ENCODE assay signal across 22 cellular contexts in genomic region chr14:91493169-91493568, GRCh38. TPM values are rescaled to one million over a fixed set of nuclear protein-coding genes. Genes with fewer than 3 reads are reported as not detected.
DNase-seq lines count a peak whose midpoint lies in the region; ATAC-seq and TF ChIP-seq lines count a peak whose summit lies in the region.
"Had no signal": no experiment of that assay in that cellular context is flagged by ENCODE, and none has a peak within 500 bp of the region (broad histone marks: within the 10 kb centered on the region; RNA-seq: fewer than 3 reads in every experiment).

No MANE protein-coding gene starts in this region.

- H3K4me1 Mint-ChIP-seq in activated T-cell treated with anti-CD3 and anti-CD28 coated beads, Interleukin-2, amount 50 U/mL, for 24 hours (ENCODE audit: low read depth), result peaks cover 72% of the 10 kb centered on the region

- DNase-seq in activated T-cell treated with anti-CD3 and anti-CD28 coated beads, Interleukin-2, amount 50 U/mL, for 24 hours, result no peak
- DNase-seq in activated T-cell treated with anti-CD3 and anti-CD28 coated beads for 4 hours (no peak), OCI-LY7 (ENCODE audit: low spot score) (no peak), fibroblast of mammary gland (ENCODE audit: low read depth) (peak; percentile 18), renal cortical epithelial cell (ENCODE audit: low read depth) (peak; percentile 71), HPDE6-E6E7 (ENCODE audit: extremely low spot score) (no peak)
- DNase-seq: activated CD4-positive, alpha-beta T cell treated with anti-CD3 and anti-CD28 coated beads, Interleukin-2, amount 10 ng/mL, durations not matched to agents 24 days and 14 days; activated naive CD4-positive, alpha-beta T cell treated with anti-CD3 and anti-CD28 coated beads, Interleukin-2, amount 50 U/mL, for 16 hours; CD4-positive, alpha-beta memory T cell; cortex of kidney; DND-41; head of caudate nucleus; HFFc6; immature natural killer cell; MM.1S; NCI-H2081 treated with DMSO at 0.1 percent for 48 hours; NCI-H526 treated with DMSO at 0.1 percent for 48 hours had no signal

- no peaks in the 10 kb centered on the region for H3K27me3 Mint-ChIP-seq in activated T-cell treated with anti-CD3 and anti-CD28 coated beads, Interleukin-2, amount 50 U/mL, for 24 hours
- H3K27me3 Mint-ChIP-seq: activated CD4-positive, alpha-beta T cell treated with anti-CD3 and anti-CD28 coated beads, Interleukin-2, amount 10 ng/mL, durations not matched to agents 24 days and 14 days; CD4-positive, alpha-beta memory T cell had no signal

- H3K9me3 Mint-ChIP-seq in activated T-cell treated with anti-CD3 and anti-CD28 coated beads, Interleukin-2, amount 50 U/mL, for 24 hours, result no peaks in the 10 kb centered on the region
- H3K9me3 Mint-ChIP-seq: activated CD4-positive, alpha-beta T cell treated with anti-CD3 and anti-CD28 coated beads, Interleukin-2, amount 10 ng/mL, durations not matched to agents 24 days and 14 days; CD4-positive, alpha-beta memory T cell; HFFc6; immature natural killer cell; neural crest cell had no signal

- H3K79me2 ChIP-seq in OCI-LY7 (ENCODE audit: insufficient read depth, low read depth, low read length), result peaks cover 98% of the 10 kb centered on the region

- H3K4me1 ChIP-seq in OCI-LY7 (ENCODE audit: insufficient read depth, low read length, poor library complexity, severe bottlenecking), result peaks cover 64% of the 10 kb centered on the region

- H3K4me3 Mint-ChIP-seq in activated T-cell treated with anti-CD3 and anti-CD28 coated beads, Interleukin-2, amount 50 U/mL, for 24 hours, result no peak overlapping the region
- H3K4me3 Mint-ChIP-seq: activated CD4-positive, alpha-beta T cell treated with anti-CD3 and anti-CD28 coated beads, Interleukin-2, amount 10 ng/mL, durations not matched to agents 24 days and 14 days; HFFc6; neural crest cell had no signal

- no peak overlapping the region for H3K4me3 ChIP-seq in OCI-LY7 (ENCODE audit: low read depth, low read length, poor library complexity, severe bottlenecking)
- H3K4me3 ChIP-seq in fibroblast of mammary gland (ENCODE audit: control insufficient read depth, low read depth, low read length), result no peak overlapping the region
- H3K4me3 ChIP-seq: body of pancreas had no signal

- no peaks in the 10 kb centered on the region; the same call in 1 of the 2 replicates for H3K9me3 ChIP-seq in OCI-LY7 (ENCODE audit: low read length)
- H3K9me3 ChIP-seq: body of pancreas had no signal

- POLR2A ChIA-PET in OCI-LY7 (lab: Charles Lee), result interaction anchor here (0.6 to 1.8 kb wide), 3 partner anchors 9 to 142 kb away, joined by 3 to 8 read pairs (median 7); partner anchors contain the start of gene PPP4R3A

- peak overlapping the region; percentile 43 for H3K4me2 ChIP-seq in OCI-LY7 (ENCODE audit: low read length)

- no peak overlapping the region for H2AFZ ChIP-seq in OCI-LY7 (ENCODE audit: low read length)

- no peaks in the 10 kb centered on the region for H3K9me2 ChIP-seq in OCI-LY7 (ENCODE audit: insufficient read depth, low read length)

- peak overlapping the region; percentile 40 for H3K27ac Mint-ChIP-seq in activated T-cell treated with anti-CD3 and anti-CD28 coated beads, Interleukin-2, amount 50 U/mL, for 24 hours
- H3K27ac Mint-ChIP-seq: activated CD4-positive, alpha-beta T cell treated with anti-CD3 and anti-CD28 coated beads, Interleukin-2, amount 10 ng/mL, durations not matched to agents 24 days and 14 days; HFFc6 had no signal

- BruUV-seq in OCI-LY7 (replicated peaks; lab: Mats Ljungman, UMichigan), result no TSS peak

- intact Hi-C loops in OCI-LY7 (cut with micrococcal nuclease; ENCODE audit: unreplicated experiment), result no loop called here

- peaks cover 75% of the 10 kb centered on the region for H3K36me3 Mint-ChIP-seq in activated T-cell treated with anti-CD3 and anti-CD28 coated beads, Interleukin-2, amount 50 U/mL, for 24 hours (ENCODE audit: low read depth)

- no peak for ATAC-seq in GM18519 (IDR thresholded peaks at IDR 0.05; ENCODE audit: low FRiP score, unreplicated experiment)
- ATAC-seq in GM18858 (IDR thresholded peaks at IDR 0.05; ENCODE audit: unreplicated experiment), result no peak
- ATAC-seq: body of pancreas had no signal

- CTCF ChIA-PET in OCI-LY7 (lab: Charles Lee; ENCODE audit: unreplicated experiment), result no interaction called here

- peak overlapping the region; percentile 39 for H3K27ac ChIP-seq in OCI-LY7 (ENCODE audit: low read depth, low read length, poor library complexity, severe bottlenecking)
- H3K27ac ChIP-seq: body of pancreas, epithelial cell of prostate had no signal

- peaks cover 31% of the 10 kb centered on the region for H4K20me1 ChIP-seq in OCI-LY7 (ENCODE audit: insufficient read depth, low read length)

- peaks cover 61% of the 10 kb centered on the region for H3K36me3 ChIP-seq in OCI-LY7 (ENCODE audit: insufficient read depth, low read length)

- TF ChIP-seq CTCF in OCI-LY7 (conservative IDR thresholded peaks at IDR 0.05; ENCODE audit: low read length) (no peak), fibroblast of mammary gland (conservative IDR thresholded peaks at IDR 0.05; ENCODE audit: control insufficient read depth, insufficient read depth, low read depth, low read length) (no peak)

RNA-seq across cellular contexts. Expression of gene PPP4R3A, which starts 16.9 kb away (rescaled TPM):
- total RNA-seq in OCI-LY7 (2014; rRNA removed; shearing (Covaris generic)), result 80.7 and 84.7 TPM in 2 replicates
- total RNA-seq in OCI-LY7 (2022), result 119 and 120 TPM in 2 replicates
- total RNA-seq in renal cortical epithelial cell, result 68.4 and 127 TPM in 2 replicates

Comparison
In these comparisons a context has a peak if more than half of its experiments do, and no peak if none do; other contexts are left out.
1. DNase-seq: peak in fibroblast of mammary gland (single experiment) and renal cortical epithelial cell (single experiment); none in activated T-cell treated with anti-CD3 and anti-CD28 coated beads, Interleukin-2, amount 50 U/mL, for 24 hours (single experiment), activated T-cell treated with anti-CD3 and anti-CD28 coated beads for 4 hours (single experiment), OCI-LY7 (single experiment) and HPDE6-E6E7 (single experiment).